9 cellular contexts compared by ENCODE assay signal in genomic region chr3:152595975-152596832, GRCh38.
DNase-seq lines count a peak whose midpoint lies in the region; ATAC-seq and TF ChIP-seq lines count a peak whose summit lies in the region.
"Had no signal": no experiment of that assay in that cellular context is flagged by ENCODE, and none has a peak within 500 bp of the region (broad histone marks: within the 10 kb centered on the region; RNA-seq: fewer than 3 reads in every experiment).

No MANE protein-coding gene starts in this region.

- H3K4me3 ChIP-seq in SU-DHL-6 (ENCODE audit: insufficient read depth, low read length, poor library complexity, severe bottlenecking) = peak overlapping the region; percentile 5

- peak overlapping the region; percentile 53 for H3K4me2 ChIP-seq in SU-DHL-6 (ENCODE audit: low read depth, low read length, poor library complexity, severe bottlenecking)

- H3K9me3 Mint-ChIP-seq in CD14-positive monocyte = peaks cover 0 to 9% (median 0%) of the 10 kb centered on the region in 7 donors

- TF ChIP-seq CTCF in CD14-positive monocyte (IDR thresholded peaks at IDR 0.05) = no peak
- no peak for TF ChIP-seq CTCF in SU-DHL-6 (IDR thresholded peaks at IDR 0.05; ENCODE audit: insufficient read depth, low read length, poor library complexity, severe bottlenecking)

- H3K79me2 ChIP-seq in SU-DHL-6 (ENCODE audit: insufficient read depth, low read length) = no peaks in the 10 kb centered on the region

- peak; percentile 100 for ATAC-seq in GM19328 (IDR thresholded peaks at IDR 0.05; ENCODE audit: unreplicated experiment)
- peak; percentile 98 for ATAC-seq in HG03280 (IDR thresholded peaks at IDR 0.05; ENCODE audit: unreplicated experiment)

- no peaks in the 10 kb centered on the region for H3F3A ChIP-seq in SU-DHL-6 (ENCODE audit: insufficient read depth)

- no peaks in the 10 kb centered on the region for H3K36me3 ChIP-seq in SU-DHL-6 (ENCODE audit: low read length)
- H3K36me3 ChIP-seq: neutrophil had no signal

- H3K27me3 ChIP-seq in SU-DHL-6 (ENCODE audit: low read length) = no peaks in the 10 kb centered on the region
- H3K27me3 ChIP-seq: neutrophil had no signal

- DNase-seq in CD14-positive monocyte (ENCODE audit: low spot score) = no peak
- DNase-seq in fibroblast of the conjunctiva (ENCODE audit: low read depth) = peak; percentile 65
- peak; percentile 94 for DNase-seq in pulmonary artery endothelial cell (ENCODE audit: low read depth, low spot score)
- no peak for DNase-seq in NCI-H510A (lab: John Stamatoyannopoulos, UW)
- no peak for DNase-seq in activated CD4-positive, CD25-positive, alpha-beta regulatory T cell (lab: John Stamatoyannopoulos, UW)

- H3K27ac Mint-ChIP-seq in CD14-positive monocyte = peak overlapping the region; percentile 9 to 86 (median 62)

- H3K4me3 Mint-ChIP-seq in CD14-positive monocyte = peak overlapping the region; percentile 48 to 78

- intact Hi-C loops in CD14-positive monocyte (cut with micrococcal nuclease) = no loop called here

- H3K36me3 Mint-ChIP-seq in CD14-positive monocyte = no peaks in the 10 kb centered on the region

- H4K20me1 ChIP-seq in SU-DHL-6 (ENCODE audit: low read depth, low read length) = no peaks in the 10 kb centered on the region

- H3K9me3 ChIP-seq in SU-DHL-6 (ENCODE audit: insufficient read depth, low read length) = no peaks in the 10 kb centered on the region
- H3K9me3 ChIP-seq: neutrophil had no signal

- peaks cover 0 to 3% (median 1%) of the 10 kb centered on the region in 3 donors for H3K27me3 Mint-ChIP-seq in CD14-positive monocyte (ENCODE audit: low read depth in 3 of 3)

- no peak overlapping the region for H3K27ac ChIP-seq in SU-DHL-6 (ENCODE audit: low read depth, low read length)
- H3K27ac ChIP-seq: neutrophil had no signal

- H3K4me1 Mint-ChIP-seq in CD14-positive monocyte = peaks cover 16% of the 10 kb centered on the region

- H3K9me2 ChIP-seq in SU-DHL-6 (replicated peaks; ENCODE audit: insufficient read depth, low read length) = no peaks in the 10 kb centered on the region

- no peak overlapping the region for H3K9ac ChIP-seq in SU-DHL-6 (ENCODE audit: low read length)

- peak overlapping the region; percentile 91 for H2AFZ ChIP-seq in SU-DHL-6 (ENCODE audit: low read depth, low read length, severe bottlenecking)

Comparison
In these comparisons a context has a peak if more than half of its experiments do, and no peak if none do; other contexts are left out.
1. DNase-seq: peak in fibroblast of the conjunctiva (single experiment) and pulmonary artery endothelial cell (single experiment); none in CD14-positive monocyte (single experiment), NCI-H510A (single experiment) and activated CD4-positive, CD25-positive, alpha-beta regulatory T cell (0 of 4).